In the genomic region with DNA sequence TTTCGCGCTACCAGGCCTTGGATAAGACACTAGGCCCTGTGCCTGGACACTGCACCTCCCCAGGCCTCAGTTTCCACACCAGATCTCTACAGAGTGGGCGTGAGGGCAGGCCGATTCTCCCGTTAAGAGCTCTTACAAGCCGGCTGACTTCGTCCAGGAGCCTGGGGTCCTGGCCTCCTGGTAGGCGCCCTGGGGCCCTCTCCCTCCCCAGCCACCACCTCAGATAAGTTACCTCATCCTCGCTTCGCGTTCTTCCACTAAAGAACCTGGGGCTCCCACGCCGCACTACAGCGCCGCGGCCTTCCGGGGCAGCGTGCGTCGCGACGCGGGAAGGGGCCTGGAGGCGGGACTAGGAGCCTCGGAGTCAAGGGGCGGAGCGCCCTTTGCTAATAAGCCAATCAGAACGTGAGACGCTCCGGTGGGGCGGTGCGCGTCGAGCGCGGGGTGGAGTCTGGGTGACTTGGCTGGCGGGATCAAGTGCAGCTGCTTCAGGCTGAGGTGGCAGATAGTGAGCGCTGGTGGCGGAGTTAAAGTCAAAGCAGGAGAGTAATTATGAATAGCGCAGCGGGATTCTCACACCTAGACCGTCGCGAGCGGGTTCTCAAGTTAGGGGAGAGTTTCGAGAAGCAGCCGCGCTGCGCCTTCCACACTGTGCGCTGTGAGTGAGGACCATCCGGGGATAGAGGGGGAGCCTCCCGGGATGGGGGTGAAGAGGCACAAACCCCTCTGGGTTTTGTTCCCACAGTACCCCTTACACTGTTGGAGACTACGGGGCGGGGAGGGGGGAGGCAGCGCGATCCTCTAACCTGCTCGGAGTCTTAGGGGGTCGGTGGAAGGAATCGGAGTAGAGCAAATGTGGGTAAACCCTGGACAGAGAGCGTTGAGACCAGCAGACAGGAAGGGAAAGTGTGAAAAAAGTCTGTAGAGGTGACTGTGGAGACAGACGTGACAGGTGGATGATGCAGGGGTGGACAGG, we compare ENCODE assay signal across 1 cellular context.
TF ChIP-seq lines count a peak whose summit lies in the region.

A gene (plus strand): TSS at position 476 of the 976 bp plus-strand sequence. CDS start 77 bp downstream, at position 553.
A gene with protein sequence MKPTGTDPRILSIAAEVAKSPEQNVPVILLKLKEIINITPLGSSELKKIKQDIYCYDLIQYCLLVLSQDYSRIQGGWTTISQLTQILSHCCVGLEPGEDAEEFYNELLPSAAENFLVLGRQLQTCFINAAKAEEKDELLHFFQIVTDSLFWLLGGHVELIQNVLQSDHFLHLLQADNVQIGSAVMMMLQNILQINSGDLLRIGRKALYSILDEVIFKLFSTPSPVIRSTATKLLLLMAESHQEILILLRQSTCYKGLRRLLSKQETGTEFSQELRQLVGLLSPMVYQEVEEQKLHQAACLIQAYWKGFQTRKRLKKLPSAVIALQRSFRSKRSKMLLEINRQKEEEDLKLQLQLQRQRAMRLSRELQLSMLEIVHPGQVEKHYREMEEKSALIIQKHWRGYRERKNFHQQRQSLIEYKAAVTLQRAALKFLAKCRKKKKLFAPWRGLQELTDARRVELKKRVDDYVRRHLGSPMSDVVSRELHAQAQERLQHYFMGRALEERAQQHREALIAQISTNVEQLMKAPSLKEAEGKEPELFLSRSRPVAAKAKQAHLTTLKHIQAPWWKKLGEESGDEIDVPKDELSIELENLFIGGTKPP (minus strand): TSS at position 327 of the 976 bp plus-strand sequence. CDS start 6,100 bp downstream, outside the sequence.

TF ChIP-seq in WTC11, 78 proteins besides CTCF, POLR2A, EP300 and RAD21 (continued from another document and continues in another):
- TF ChIP-seq, protein P1, sequence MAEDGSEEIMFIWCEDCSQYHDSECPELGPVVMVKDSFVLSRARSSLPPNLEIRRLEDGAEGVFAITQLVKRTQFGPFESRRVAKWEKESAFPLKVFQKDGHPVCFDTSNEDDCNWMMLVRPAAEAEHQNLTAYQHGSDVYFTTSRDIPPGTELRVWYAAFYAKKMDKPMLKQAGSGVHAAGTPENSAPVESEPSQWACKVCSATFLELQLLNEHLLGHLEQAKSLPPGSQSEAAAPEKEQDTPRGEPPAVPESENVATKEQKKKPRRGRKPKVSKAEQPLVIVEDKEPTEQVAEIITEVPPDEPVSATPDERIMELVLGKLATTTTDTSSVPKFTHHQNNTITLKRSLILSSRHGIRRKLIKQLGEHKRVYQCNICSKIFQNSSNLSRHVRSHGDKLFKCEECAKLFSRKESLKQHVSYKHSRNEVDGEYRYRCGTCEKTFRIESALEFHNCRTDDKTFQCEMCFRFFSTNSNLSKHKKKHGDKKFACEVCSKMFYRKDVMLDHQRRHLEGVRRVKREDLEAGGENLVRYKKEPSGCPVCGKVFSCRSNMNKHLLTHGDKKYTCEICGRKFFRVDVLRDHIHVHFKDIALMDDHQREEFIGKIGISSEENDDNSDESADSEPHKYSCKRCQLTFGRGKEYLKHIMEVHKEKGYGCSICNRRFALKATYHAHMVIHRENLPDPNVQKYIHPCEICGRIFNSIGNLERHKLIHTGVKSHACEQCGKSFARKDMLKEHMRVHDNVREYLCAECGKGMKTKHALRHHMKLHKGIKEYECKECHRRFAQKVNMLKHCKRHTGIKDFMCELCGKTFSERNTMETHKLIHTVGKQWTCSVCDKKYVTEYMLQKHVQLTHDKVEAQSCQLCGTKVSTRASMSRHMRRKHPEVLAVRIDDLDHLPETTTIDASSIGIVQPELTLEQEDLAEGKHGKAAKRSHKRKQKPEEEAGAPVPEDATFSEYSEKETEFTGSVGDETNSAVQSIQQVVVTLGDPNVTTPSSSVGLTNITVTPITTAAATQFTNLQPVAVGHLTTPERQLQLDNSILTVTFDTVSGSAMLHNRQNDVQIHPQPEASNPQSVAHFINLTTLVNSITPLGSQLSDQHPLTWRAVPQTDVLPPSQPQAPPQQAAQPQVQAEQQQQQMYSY (CRISPR knock-in tag; IDR thresholded peaks at IDR 0.05) = no peak
- TF ChIP-seq FOXP1 (CRISPR knock-in tag; IDR thresholded peaks at IDR 0.05; ENCODE audit: borderline replicate concordance) (peak; percentile 25; the same call in 1 of the 2 replicates), OVOL2 (CRISPR knock-in tag; IDR thresholded peaks at IDR 0.05; ENCODE audit: borderline replicate concordance) (no peak), NR3C1 (CRISPR knock-in tag; conservative IDR thresholded peaks at IDR 0.05; ENCODE audit: low read depth) (no peak), ZNF219 (CRISPR knock-in tag; IDR thresholded peaks at IDR 0.05; ENCODE audit: borderline replicate concordance) (no peak), GTF2I (CRISPR knock-in tag; conservative IDR thresholded peaks at IDR 0.05) (no peak), TCF7 (CRISPR knock-in tag; IDR thresholded peaks at IDR 0.05; ENCODE audit: low read depth) (no peak), EMX1 (CRISPR knock-in tag; IDR thresholded peaks at IDR 0.05) (no peak), NFE2L1 (CRISPR knock-in tag; IDR thresholded peaks at IDR 0.05) (no peak; the same call in 1 of the 2 replicates), ESRRA (CRISPR knock-in tag; IDR thresholded peaks at IDR 0.05; ENCODE audit: borderline replicate concordance) (no peak), ZNF317 (CRISPR knock-in tag; IDR thresholded peaks at IDR 0.05; ENCODE audit: borderline replicate concordance, low read depth) (no peak), ELF4 (CRISPR knock-in tag; IDR thresholded peaks at IDR 0.05; ENCODE audit: low read depth) (no peak), NR2C2 (CRISPR knock-in tag; IDR thresholded peaks at IDR 0.05) (no peak), HMGA2 (CRISPR knock-in tag; IDR thresholded peaks at IDR 0.05) (no peak), RELA (CRISPR knock-in tag; IDR thresholded peaks at IDR 0.05; ENCODE audit: borderline replicate concordance) (no peak), ZNF263 (CRISPR knock-in tag; IDR thresholded peaks at IDR 0.05; ENCODE audit: low read depth) (no peak), CREB1 (CRISPR knock-in tag; IDR thresholded peaks at IDR 0.05) (no peak), ZBTB21 (CRISPR knock-in tag; IDR thresholded peaks at IDR 0.05; ENCODE audit: borderline replicate concordance) (0 out of 2 replicates have a peak, but pooled peaks have one; percentile 56), ZNF671 (CRISPR knock-in tag; IDR thresholded peaks at IDR 0.05) (no peak)
- TF ChIP-seq, protein P2, sequence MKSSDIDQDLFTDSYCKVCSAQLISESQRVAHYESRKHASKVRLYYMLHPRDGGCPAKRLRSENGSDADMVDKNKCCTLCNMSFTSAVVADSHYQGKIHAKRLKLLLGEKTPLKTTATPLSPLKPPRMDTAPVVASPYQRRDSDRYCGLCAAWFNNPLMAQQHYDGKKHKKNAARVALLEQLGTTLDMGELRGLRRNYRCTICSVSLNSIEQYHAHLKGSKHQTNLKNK (CRISPR knock-in tag; IDR thresholded peaks at IDR 0.05) = no peak
- TF ChIP-seq, protein P3, sequence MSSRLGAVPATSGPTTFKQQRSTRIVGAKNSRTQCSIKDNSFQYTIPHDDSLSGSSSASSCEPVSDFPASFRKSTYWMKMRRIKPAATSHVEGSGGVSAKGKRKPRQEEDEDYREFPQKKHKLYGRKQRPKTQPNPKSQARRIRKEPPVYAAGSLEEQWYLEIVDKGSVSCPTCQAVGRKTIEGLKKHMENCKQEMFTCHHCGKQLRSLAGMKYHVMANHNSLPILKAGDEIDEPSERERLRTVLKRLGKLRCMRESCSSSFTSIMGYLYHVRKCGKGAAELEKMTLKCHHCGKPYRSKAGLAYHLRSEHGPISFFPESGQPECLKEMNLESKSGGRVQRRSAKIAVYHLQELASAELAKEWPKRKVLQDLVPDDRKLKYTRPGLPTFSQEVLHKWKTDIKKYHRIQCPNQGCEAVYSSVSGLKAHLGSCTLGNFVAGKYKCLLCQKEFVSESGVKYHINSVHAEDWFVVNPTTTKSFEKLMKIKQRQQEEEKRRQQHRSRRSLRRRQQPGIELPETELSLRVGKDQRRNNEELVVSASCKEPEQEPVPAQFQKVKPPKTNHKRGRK (CRISPR knock-in tag; IDR thresholded peaks at IDR 0.05; ENCODE audit: borderline replicate concordance) = no peak
- TF ChIP-seq, protein P4, sequence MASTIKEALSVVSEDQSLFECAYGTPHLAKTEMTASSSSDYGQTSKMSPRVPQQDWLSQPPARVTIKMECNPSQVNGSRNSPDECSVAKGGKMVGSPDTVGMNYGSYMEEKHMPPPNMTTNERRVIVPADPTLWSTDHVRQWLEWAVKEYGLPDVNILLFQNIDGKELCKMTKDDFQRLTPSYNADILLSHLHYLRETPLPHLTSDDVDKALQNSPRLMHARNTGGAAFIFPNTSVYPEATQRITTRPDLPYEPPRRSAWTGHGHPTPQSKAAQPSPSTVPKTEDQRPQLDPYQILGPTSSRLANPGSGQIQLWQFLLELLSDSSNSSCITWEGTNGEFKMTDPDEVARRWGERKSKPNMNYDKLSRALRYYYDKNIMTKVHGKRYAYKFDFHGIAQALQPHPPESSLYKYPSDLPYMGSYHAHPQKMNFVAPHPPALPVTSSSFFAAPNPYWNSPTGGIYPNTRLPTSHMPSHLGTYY (CRISPR knock-in tag; IDR thresholded peaks at IDR 0.05) = no peak
- TF ChIP-seq, protein P5, sequence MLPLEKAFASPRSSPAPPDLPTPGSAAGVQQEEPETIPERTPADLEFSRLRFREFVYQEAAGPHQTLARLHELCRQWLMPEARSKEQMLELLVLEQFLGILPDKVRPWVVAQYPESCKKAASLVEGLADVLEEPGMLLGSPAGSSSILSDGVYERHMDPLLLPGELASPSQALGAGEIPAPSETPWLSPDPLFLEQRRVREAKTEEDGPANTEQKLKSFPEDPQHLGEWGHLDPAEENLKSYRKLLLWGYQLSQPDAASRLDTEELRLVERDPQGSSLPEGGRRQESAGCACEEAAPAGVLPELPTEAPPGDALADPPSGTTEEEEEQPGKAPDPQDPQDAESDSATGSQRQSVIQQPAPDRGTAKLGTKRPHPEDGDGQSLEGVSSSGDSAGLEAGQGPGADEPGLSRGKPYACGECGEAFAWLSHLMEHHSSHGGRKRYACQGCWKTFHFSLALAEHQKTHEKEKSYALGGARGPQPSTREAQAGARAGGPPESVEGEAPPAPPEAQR (CRISPR knock-in tag; IDR thresholded peaks at IDR 0.05) = no peak
- TF ChIP-seq, protein P6, sequence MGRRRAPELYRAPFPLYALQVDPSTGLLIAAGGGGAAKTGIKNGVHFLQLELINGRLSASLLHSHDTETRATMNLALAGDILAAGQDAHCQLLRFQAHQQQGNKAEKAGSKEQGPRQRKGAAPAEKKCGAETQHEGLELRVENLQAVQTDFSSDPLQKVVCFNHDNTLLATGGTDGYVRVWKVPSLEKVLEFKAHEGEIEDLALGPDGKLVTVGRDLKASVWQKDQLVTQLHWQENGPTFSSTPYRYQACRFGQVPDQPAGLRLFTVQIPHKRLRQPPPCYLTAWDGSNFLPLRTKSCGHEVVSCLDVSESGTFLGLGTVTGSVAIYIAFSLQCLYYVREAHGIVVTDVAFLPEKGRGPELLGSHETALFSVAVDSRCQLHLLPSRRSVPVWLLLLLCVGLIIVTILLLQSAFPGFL (CRISPR knock-in tag; IDR thresholded peaks at IDR 0.05; ENCODE audit: borderline replicate concordance) = no peak
- TF ChIP-seq, protein P7, sequence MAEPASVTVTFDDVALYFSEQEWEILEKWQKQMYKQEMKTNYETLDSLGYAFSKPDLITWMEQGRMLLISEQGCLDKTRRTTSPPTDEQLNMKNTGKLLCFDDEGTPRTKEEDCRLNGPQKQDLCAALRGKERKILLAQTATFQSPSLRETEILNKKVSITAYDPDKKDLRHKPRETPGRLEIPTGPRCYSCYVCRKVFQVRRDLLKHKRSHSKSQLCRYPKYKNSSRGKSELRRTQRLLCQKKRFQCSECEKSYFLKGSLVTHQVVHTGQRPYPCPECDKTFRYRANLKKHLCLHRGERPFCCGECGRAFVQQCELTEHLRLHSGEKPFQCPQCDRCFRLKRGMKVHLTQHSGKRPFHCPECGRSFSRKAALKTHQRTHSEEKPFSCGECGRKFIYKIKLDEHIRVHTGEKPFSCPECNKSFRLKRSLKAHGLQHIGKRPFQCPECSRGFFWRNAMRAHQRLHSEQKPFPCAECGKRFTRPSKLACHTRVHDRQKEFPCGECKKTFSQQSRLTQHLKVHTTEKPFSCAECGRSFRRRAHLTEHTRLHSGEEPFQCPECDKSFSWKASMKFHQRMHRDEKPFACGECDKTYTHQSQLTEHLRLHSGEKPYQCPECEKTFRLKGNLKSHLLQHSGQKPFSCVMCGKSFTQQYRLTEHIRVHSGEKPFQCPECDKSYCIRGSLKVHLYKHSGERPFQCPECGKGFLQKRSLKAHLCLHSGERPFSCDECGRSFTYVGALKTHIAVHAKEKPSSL (CRISPR knock-in tag; conservative IDR thresholded peaks at IDR 0.05) = no peak
- TF ChIP-seq, protein P8, sequence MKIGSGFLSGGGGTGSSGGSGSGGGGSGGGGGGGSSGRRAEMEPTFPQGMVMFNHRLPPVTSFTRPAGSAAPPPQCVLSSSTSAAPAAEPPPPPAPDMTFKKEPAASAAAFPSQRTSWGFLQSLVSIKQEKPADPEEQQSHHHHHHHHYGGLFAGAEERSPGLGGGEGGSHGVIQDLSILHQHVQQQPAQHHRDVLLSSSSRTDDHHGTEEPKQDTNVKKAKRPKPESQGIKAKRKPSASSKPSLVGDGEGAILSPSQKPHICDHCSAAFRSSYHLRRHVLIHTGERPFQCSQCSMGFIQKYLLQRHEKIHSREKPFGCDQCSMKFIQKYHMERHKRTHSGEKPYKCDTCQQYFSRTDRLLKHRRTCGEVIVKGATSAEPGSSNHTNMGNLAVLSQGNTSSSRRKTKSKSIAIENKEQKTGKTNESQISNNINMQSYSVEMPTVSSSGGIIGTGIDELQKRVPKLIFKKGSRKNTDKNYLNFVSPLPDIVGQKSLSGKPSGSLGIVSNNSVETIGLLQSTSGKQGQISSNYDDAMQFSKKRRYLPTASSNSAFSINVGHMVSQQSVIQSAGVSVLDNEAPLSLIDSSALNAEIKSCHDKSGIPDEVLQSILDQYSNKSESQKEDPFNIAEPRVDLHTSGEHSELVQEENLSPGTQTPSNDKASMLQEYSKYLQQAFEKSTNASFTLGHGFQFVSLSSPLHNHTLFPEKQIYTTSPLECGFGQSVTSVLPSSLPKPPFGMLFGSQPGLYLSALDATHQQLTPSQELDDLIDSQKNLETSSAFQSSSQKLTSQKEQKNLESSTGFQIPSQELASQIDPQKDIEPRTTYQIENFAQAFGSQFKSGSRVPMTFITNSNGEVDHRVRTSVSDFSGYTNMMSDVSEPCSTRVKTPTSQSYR (CRISPR knock-in tag; IDR thresholded peaks at IDR 0.05) = no peak; the same call in 1 of the 2 replicates
- TF ChIP-seq, protein P9, sequence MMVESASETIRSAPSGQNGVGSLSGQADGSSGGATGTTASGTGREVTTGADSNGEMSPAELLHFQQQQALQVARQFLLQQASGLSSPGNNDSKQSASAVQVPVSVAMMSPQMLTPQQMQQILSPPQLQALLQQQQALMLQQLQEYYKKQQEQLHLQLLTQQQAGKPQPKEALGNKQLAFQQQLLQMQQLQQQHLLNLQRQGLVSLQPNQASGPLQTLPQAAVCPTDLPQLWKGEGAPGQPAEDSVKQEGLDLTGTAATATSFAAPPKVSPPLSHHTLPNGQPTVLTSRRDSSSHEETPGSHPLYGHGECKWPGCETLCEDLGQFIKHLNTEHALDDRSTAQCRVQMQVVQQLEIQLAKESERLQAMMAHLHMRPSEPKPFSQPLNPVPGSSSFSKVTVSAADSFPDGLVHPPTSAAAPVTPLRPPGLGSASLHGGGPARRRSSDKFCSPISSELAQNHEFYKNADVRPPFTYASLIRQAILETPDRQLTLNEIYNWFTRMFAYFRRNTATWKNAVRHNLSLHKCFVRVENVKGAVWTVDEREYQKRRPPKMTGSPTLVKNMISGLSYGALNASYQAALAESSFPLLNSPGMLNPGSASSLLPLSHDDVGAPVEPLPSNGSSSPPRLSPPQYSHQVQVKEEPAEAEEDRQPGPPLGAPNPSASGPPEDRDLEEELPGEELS (CRISPR knock-in tag; IDR thresholded peaks at IDR 0.05) = peak; percentile 69; the same call in 1 of the 2 replicates
- TF ChIP-seq, protein P10, sequence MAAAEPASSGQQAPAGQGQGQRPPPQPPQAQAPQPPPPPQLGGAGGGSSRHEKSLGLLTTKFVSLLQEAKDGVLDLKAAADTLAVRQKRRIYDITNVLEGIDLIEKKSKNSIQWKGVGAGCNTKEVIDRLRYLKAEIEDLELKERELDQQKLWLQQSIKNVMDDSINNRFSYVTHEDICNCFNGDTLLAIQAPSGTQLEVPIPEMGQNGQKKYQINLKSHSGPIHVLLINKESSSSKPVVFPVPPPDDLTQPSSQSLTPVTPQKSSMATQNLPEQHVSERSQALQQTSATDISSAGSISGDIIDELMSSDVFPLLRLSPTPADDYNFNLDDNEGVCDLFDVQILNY (CRISPR knock-in tag; IDR thresholded peaks at IDR 0.05) = peak; percentile 96
